In the genomic region with DNA sequence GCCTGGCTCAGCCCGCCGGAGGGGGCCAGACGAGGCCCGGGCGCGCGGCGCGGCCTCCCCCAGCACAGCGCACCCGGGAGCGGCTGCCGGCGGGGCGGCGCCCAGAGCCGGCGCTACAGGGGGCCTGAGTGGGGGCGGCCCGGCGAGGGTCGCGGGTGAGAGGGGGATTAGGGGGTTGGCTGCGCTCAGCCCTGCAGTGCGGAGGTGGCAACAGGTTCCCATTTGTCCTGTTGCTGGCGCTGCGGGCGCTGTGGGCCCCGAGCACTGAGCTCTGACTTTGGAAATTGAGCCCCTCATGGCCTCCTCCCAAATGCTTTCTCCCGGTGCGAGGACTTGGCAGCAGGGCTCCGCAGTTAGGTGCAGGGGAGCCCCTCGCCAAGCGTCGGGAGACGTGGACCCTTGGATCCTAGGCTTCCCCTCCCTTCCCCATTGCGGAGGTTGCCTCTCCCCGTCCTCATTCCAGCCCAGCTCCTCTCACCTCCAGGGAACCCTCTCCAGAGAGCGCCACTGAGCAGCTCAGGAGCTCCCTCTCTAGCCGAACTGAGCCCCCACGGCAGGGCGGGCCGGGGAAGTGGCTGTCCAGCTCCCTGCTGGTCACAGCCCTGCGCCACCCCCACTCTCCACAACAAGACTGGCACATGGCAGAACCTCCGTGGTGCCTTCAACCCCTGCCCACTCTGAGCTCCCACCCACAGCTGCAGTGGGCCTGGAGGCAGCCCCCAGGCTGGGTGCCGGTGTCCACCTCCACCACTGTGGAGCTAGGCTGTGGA, we compare ENCODE assay signal across 1 cellular context.
TF ChIP-seq lines count a peak whose summit lies in the region.

No MANE protein-coding gene starts in this region.

TF ChIP-seq in HepG2, 621 proteins besides CTCF, POLR2A, EP300 and RAD21 (continued from another document):
- peak; percentile 25; the same call in 1 of the 2 replicates for TF ChIP-seq ZC3H13 (CRISPR knock-in tag; IDR thresholded peaks at IDR 0.05)
- no peak for TF ChIP-seq ZNF121 (CRISPR knock-in tag; IDR thresholded peaks at IDR 0.05)
- TF ChIP-seq GTF2F1 (IDR thresholded peaks at IDR 0.05; ENCODE audit: low read length), result no peak
- peak; percentile 39 for TF ChIP-seq ASH2L (IDR thresholded peaks at IDR 0.05; ENCODE audit: insufficient read length, low read depth, low read length)
- no peak for TF ChIP-seq PHF5A (CRISPR knock-in tag; IDR thresholded peaks at IDR 0.05; ENCODE audit: low read depth, unreplicated experiment)
- TF ChIP-seq ZNF564 (CRISPR knock-in tag; IDR thresholded peaks at IDR 0.05), result no peak
- TF ChIP-seq SMAD3 (CRISPR knock-in tag; IDR thresholded peaks at IDR 0.05), result no peak
- peak; percentile 52; the same call in 1 of the 2 replicates for TF ChIP-seq MED1 (CRISPR knock-in tag; IDR thresholded peaks at IDR 0.05)
- TF ChIP-seq RFX3 (CRISPR knock-in tag; IDR thresholded peaks at IDR 0.05), result no peak
- no peak for TF ChIP-seq ZNF331 (CRISPR knock-in tag; IDR thresholded peaks at IDR 0.05)
- TF ChIP-seq, protein P1, sequence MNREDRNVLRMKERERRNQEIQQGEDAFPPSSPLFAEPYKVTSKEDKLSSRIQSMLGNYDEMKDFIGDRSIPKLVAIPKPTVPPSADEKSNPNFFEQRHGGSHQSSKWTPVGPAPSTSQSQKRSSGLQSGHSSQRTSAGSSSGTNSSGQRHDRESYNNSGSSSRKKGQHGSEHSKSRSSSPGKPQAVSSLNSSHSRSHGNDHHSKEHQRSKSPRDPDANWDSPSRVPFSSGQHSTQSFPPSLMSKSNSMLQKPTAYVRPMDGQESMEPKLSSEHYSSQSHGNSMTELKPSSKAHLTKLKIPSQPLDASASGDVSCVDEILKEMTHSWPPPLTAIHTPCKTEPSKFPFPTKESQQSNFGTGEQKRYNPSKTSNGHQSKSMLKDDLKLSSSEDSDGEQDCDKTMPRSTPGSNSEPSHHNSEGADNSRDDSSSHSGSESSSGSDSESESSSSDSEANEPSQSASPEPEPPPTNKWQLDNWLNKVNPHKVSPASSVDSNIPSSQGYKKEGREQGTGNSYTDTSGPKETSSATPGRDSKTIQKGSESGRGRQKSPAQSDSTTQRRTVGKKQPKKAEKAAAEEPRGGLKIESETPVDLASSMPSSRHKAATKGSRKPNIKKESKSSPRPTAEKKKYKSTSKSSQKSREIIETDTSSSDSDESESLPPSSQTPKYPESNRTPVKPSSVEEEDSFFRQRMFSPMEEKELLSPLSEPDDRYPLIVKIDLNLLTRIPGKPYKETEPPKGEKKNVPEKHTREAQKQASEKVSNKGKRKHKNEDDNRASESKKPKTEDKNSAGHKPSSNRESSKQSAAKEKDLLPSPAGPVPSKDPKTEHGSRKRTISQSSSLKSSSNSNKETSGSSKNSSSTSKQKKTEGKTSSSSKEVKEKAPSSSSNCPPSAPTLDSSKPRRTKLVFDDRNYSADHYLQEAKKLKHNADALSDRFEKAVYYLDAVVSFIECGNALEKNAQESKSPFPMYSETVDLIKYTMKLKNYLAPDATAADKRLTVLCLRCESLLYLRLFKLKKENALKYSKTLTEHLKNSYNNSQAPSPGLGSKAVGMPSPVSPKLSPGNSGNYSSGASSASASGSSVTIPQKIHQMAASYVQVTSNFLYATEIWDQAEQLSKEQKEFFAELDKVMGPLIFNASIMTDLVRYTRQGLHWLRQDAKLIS (CRISPR knock-in tag; IDR thresholded peaks at IDR 0.05), result 0 out of 2 replicates have a peak, but pooled peaks have one; percentile 82
- no peak for TF ChIP-seq ATAD3A (CRISPR knock-in tag; IDR thresholded peaks at IDR 0.05)
- TF ChIP-seq ZNF160 (CRISPR knock-in tag; IDR thresholded peaks at IDR 0.05), result no peak
- TF ChIP-seq BHLHE40 (IDR thresholded peaks at IDR 0.05; ENCODE audit: low read length), result no peak
- no peak for TF ChIP-seq NR2F1 (CRISPR knock-in tag; IDR thresholded peaks at IDR 0.05)
- TF ChIP-seq, protein P2, sequence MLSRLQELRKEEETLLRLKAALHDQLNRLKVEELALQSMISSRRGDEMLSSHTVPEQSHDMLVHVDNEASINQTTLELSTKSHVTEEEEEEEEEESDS (CRISPR knock-in tag; IDR thresholded peaks at IDR 0.05; ENCODE audit: borderline replicate concordance), result no peak
- TF ChIP-seq, protein P3, sequence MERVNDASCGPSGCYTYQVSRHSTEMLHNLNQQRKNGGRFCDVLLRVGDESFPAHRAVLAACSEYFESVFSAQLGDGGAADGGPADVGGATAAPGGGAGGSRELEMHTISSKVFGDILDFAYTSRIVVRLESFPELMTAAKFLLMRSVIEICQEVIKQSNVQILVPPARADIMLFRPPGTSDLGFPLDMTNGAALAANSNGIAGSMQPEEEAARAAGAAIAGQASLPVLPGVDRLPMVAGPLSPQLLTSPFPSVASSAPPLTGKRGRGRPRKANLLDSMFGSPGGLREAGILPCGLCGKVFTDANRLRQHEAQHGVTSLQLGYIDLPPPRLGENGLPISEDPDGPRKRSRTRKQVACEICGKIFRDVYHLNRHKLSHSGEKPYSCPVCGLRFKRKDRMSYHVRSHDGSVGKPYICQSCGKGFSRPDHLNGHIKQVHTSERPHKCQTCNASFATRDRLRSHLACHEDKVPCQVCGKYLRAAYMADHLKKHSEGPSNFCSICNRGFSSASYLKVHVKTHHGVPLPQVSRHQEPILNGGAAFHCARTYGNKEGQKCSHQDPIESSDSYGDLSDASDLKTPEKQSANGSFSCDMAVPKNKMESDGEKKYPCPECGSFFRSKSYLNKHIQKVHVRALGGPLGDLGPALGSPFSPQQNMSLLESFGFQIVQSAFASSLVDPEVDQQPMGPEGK (CRISPR knock-in tag; IDR thresholded peaks at IDR 0.05), result peak; percentile 50; the same call in 1 of the 2 replicates
- TF ChIP-seq, protein P4, sequence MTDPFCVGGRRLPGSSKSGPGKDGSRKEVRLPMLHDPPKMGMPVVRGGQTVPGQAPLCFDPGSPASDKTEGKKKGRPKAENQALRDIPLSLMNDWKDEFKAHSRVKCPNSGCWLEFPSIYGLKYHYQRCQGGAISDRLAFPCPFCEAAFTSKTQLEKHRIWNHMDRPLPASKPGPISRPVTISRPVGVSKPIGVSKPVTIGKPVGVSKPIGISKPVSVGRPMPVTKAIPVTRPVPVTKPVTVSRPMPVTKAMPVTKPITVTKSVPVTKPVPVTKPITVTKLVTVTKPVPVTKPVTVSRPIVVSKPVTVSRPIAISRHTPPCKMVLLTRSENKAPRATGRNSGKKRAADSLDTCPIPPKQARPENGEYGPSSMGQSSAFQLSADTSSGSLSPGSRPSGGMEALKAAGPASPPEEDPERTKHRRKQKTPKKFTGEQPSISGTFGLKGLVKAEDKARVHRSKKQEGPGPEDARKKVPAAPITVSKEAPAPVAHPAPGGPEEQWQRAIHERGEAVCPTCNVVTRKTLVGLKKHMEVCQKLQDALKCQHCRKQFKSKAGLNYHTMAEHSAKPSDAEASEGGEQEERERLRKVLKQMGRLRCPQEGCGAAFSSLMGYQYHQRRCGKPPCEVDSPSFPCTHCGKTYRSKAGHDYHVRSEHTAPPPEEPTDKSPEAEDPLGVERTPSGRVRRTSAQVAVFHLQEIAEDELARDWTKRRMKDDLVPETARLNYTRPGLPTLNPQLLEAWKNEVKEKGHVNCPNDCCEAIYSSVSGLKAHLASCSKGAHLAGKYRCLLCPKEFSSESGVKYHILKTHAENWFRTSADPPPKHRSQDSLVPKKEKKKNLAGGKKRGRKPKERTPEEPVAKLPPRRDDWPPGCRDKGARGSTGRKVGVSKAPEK (CRISPR knock-in tag; IDR thresholded peaks at IDR 0.05; ENCODE audit: borderline replicate concordance), result no peak
- TF ChIP-seq POLR2AphosphoS5 (IDR thresholded peaks at IDR 0.05; ENCODE audit: low read depth, low read length), result no peak; the same call in 1 of the 2 replicates
- no peak for TF ChIP-seq TEAD2 (CRISPR knock-in tag; IDR thresholded peaks at IDR 0.05)
- TF ChIP-seq, protein P5, sequence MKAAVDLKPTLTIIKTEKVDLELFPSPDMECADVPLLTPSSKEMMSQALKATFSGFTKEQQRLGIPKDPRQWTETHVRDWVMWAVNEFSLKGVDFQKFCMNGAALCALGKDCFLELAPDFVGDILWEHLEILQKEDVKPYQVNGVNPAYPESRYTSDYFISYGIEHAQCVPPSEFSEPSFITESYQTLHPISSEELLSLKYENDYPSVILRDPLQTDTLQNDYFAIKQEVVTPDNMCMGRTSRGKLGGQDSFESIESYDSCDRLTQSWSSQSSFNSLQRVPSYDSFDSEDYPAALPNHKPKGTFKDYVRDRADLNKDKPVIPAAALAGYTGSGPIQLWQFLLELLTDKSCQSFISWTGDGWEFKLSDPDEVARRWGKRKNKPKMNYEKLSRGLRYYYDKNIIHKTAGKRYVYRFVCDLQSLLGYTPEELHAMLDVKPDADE (CRISPR knock-in tag; IDR thresholded peaks at IDR 0.05), result no peak
- TF ChIP-seq ZNF577 (CRISPR knock-in tag; IDR thresholded peaks at IDR 0.05; ENCODE audit: borderline replicate concordance, low read depth), result no peak
- no peak for TF ChIP-seq CBX1 (IDR thresholded peaks at IDR 0.05; ENCODE audit: low read depth)
- TF ChIP-seq ZNF235 (CRISPR knock-in tag; IDR thresholded peaks at IDR 0.05; ENCODE audit: borderline replicate concordance), result no peak
- no peak for TF ChIP-seq MIER3 (CRISPR knock-in tag; IDR thresholded peaks at IDR 0.05; ENCODE audit: borderline replicate concordance)
- TF ChIP-seq, protein P6, sequence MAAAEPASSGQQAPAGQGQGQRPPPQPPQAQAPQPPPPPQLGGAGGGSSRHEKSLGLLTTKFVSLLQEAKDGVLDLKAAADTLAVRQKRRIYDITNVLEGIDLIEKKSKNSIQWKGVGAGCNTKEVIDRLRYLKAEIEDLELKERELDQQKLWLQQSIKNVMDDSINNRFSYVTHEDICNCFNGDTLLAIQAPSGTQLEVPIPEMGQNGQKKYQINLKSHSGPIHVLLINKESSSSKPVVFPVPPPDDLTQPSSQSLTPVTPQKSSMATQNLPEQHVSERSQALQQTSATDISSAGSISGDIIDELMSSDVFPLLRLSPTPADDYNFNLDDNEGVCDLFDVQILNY (CRISPR knock-in tag; conservative IDR thresholded peaks at IDR 0.05), result no peak
- no peak for TF ChIP-seq ATM (IDR thresholded peaks at IDR 0.05; ENCODE audit: borderline replicate concordance)
- no peak for TF ChIP-seq NR3C1 (CRISPR knock-in tag; IDR thresholded peaks at IDR 0.05)
- no peak for TF ChIP-seq HOXA5 (CRISPR knock-in tag; IDR thresholded peaks at IDR 0.05)
- TF ChIP-seq ZNF264 (CRISPR knock-in tag; IDR thresholded peaks at IDR 0.05), result no peak
- no peak for TF ChIP-seq ZNF530 (CRISPR knock-in tag; IDR thresholded peaks at IDR 0.05; ENCODE audit: low read depth)
- TF ChIP-seq ZNF333 (CRISPR knock-in tag; IDR thresholded peaks at IDR 0.05; ENCODE audit: borderline replicate concordance), result no peak
- TF ChIP-seq ZNF44 (CRISPR knock-in tag; IDR thresholded peaks at IDR 0.05), result no peak
- peak; percentile 51; the same call in 1 of the 2 replicates for TF ChIP-seq MYC (CRISPR knock-in tag; IDR thresholded peaks at IDR 0.05; ENCODE audit: borderline replicate concordance)
- TF ChIP-seq, protein P7, sequence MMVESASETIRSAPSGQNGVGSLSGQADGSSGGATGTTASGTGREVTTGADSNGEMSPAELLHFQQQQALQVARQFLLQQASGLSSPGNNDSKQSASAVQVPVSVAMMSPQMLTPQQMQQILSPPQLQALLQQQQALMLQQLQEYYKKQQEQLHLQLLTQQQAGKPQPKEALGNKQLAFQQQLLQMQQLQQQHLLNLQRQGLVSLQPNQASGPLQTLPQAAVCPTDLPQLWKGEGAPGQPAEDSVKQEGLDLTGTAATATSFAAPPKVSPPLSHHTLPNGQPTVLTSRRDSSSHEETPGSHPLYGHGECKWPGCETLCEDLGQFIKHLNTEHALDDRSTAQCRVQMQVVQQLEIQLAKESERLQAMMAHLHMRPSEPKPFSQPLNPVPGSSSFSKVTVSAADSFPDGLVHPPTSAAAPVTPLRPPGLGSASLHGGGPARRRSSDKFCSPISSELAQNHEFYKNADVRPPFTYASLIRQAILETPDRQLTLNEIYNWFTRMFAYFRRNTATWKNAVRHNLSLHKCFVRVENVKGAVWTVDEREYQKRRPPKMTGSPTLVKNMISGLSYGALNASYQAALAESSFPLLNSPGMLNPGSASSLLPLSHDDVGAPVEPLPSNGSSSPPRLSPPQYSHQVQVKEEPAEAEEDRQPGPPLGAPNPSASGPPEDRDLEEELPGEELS (CRISPR knock-in tag; IDR thresholded peaks at IDR 0.05), result no peak
- no peak for TF ChIP-seq GFI1 (CRISPR knock-in tag; IDR thresholded peaks at IDR 0.05; ENCODE audit: borderline replicate concordance)
- no peak for TF ChIP-seq SMARCC2 (IDR thresholded peaks at IDR 0.05)
TF ChIP-seq in HepG2: peak in this region for 33.
